ENCODE assay signal across 9 cellular contexts in the genomic region with DNA sequence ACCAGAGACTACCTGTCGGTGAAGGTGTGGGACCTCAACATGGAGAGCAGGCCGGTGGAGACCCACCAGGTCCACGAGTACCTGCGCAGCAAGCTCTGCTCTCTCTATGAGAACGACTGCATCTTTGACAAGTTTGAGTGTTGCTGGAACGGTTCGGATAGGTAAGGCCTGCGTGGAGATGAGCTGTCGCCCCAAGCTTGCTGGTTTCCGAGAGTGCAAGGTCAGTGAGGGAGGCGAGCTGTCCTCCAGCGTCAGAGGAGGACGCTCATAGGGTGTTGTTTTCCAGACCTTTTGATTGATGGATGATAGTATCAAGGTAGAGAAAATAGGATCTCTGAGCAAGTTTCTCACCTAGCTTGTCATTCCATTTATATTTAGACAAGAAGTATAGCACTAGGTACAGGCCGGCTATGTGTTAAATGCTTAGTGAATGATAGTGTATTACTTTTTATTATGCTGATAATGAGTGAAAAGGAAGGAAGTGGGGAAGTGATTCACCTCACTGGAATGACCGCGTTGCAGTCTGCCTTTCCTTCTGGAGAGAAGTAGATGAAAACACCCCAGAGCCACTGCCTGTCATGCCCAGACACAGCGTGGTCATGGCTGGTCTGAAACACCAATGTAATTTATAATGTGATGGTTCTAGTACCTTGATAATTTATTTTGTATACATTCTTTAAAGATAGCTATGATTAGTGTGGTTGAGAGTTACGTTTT. TPM values are rescaled to one million over a fixed set of nuclear protein-coding genes. Genes with fewer than 3 reads are reported as not detected.
DNase-seq lines count a peak whose midpoint lies in the region; ATAC-seq and TF ChIP-seq lines count a peak whose summit lies in the region.
"Had no signal": no experiment of that assay in that cellular context is flagged by ENCODE, and none has a peak within 500 bp of the region (broad histone marks: within the 10 kb centered on the region; RNA-seq: fewer than 3 reads in every experiment).

No MANE protein-coding gene starts in this region.

- H3F3A ChIP-seq in SK-N-SH (replicated peaks; ENCODE audit: insufficient read depth), result peaks cover 24% of the 10 kb centered on the region

- H3K27ac ChIP-seq in SK-N-SH (ENCODE audit: low read depth in 2 of 2, low read length in 1 of 2), result peak overlapping the region; percentile 40 to 47; a peak in 3 of 4 replicates

- 0 out of 2 replicates have a peak overlapping the region, but pooled peaks have one; percentile 21 for H3K4me2 ChIP-seq in SK-N-SH

- H4K20me1 ChIP-seq in SK-N-SH (ENCODE audit: insufficient read depth), result no peaks in the 10 kb centered on the region

- peaks cover 5 to 17% of the 10 kb centered on the region in 2 donors for H3K36me3 Mint-ChIP-seq in activated T-cell treated with anti-CD3 and anti-CD28 coated beads, Interleukin-2, amount 50 U/mL, for 72 hours (ENCODE audit: insufficient read depth in 2 of 2)
- peaks cover 55% of the 10 kb centered on the region for H3K36me3 Mint-ChIP-seq in activated T-cell treated with anti-CD3 and anti-CD28 coated beads, Interleukin-2, amount 50 U/mL, for 4 hours (ENCODE audit: insufficient read depth)
- H3K36me3 Mint-ChIP-seq in stimulated activated naive B cell treated with anti-CD40 and anti-IgM and Interleukin-4, amounts not matched to agents 10 μg/mL and 1 μg/mL and 100 μg/mL, for 72 hours, result peaks cover 40 to 70% of the 10 kb centered on the region in 2 donors

- CTCF ChIA-PET in SK-N-SH (lab: Yijun Ruan, JAX), result interaction anchor here (0.5 to 2.0 kb wide), 5 partner anchors 48 to 163 kb away, joined by 3 to 7 read pairs (median 3); no protein-coding TSS in a partner anchor

- H3K27ac Mint-ChIP-seq in activated T-cell treated with anti-CD3 and anti-CD28 coated beads, Interleukin-2, amount 50 U/mL, for 72 hours, result peak overlapping the region; percentile 71
- H3K27ac Mint-ChIP-seq in stimulated activated naive B cell treated with anti-CD40 and anti-IgM and Interleukin-4, amounts not matched to agents 10 μg/mL and 1 μg/mL and 100 μg/mL, for 72 hours, result peak overlapping the region; percentile 65

- POLR2A ChIA-PET in SK-N-SH (lab: Yijun Ruan, JAX), result interaction anchor here (1.3 kb wide), 1 partner anchor 13 kb away, joined by 5 read pairs; no protein-coding TSS in a partner anchor

- DNase-seq in activated T-cell treated with anti-CD3 and anti-CD28 coated beads, Interleukin-2, amount 50 U/mL, for 72 hours, result no peak
- DNase-seq in activated T-cell treated with anti-CD3 and anti-CD28 coated beads, Interleukin-2, amount 50 U/mL, for 4 hours, result no peak
- no peak for DNase-seq in SK-N-SH
- peak; percentile 63 for DNase-seq in fibroblast of mammary gland (ENCODE audit: low read depth)
- no peak for DNase-seq in stimulated activated naive B cell treated with anti-CD40 and anti-IgM and Interleukin-4, amounts not matched to agents 10 μg/mL and 1 μg/mL and 100 μg/mL, for 72 hours
- DNase-seq in COR-L47 (lab: John Stamatoyannopoulos, UW), result no peak
- no peak for DNase-seq in SHP77 (lab: John Stamatoyannopoulos, UW)
- no peak for DNase-seq in activated CD4-positive, alpha-beta T cell treated with anti-CD3 and anti-CD28 coated beads for 1 hour
- DNase-seq: BE2C had no signal

- no peaks in the 10 kb centered on the region for H3K9me3 Mint-ChIP-seq in activated T-cell treated with anti-CD3 and anti-CD28 coated beads, Interleukin-2, amount 50 U/mL, for 72 hours
- H3K9me3 Mint-ChIP-seq in activated T-cell treated with anti-CD3 and anti-CD28 coated beads, Interleukin-2, amount 50 U/mL, for 4 hours, result no peaks in the 10 kb centered on the region
- no peaks in the 10 kb centered on the region for H3K9me3 Mint-ChIP-seq in stimulated activated naive B cell treated with anti-CD40 and anti-IgM and Interleukin-4, amounts not matched to agents 10 μg/mL and 1 μg/mL and 100 μg/mL, for 72 hours

- no peaks in the 10 kb centered on the region for H3K9me2 ChIP-seq in SK-N-SH

- peaks cover 5% of the 10 kb centered on the region for H3K4me1 Mint-ChIP-seq in activated T-cell treated with anti-CD3 and anti-CD28 coated beads, Interleukin-2, amount 50 U/mL, for 72 hours (ENCODE audit: low read depth)
- no peaks in the 10 kb centered on the region for H3K4me1 Mint-ChIP-seq in activated T-cell treated with anti-CD3 and anti-CD28 coated beads, Interleukin-2, amount 50 U/mL, for 4 hours (ENCODE audit: low read depth)
- H3K4me1 Mint-ChIP-seq in stimulated activated naive B cell treated with anti-CD40 and anti-IgM and Interleukin-4, amounts not matched to agents 10 μg/mL and 1 μg/mL and 100 μg/mL, for 72 hours, result peaks cover 0 to 6% of the 10 kb centered on the region in 2 donors

- peaks cover 34 to 50% of the 10 kb centered on the region in 2 experiments for H3K36me3 ChIP-seq in SK-N-SH (replicated peaks in 1 of 2; ENCODE audit: control insufficient read depth in 1 of 2, insufficient read depth in 2 of 2, low read length in 1 of 2)

- no peak overlapping the region for H2AFZ ChIP-seq in SK-N-SH (ENCODE audit: low read depth)

- no peaks in the 10 kb centered on the region for H3K27me3 ChIP-seq in SK-N-SH (ENCODE audit: insufficient read depth)
- H3K27me3 ChIP-seq: BE2C had no signal

- TF ChIP-seq EP300 in SK-N-SH (IDR thresholded peaks at IDR 0.05; ENCODE audit: borderline replicate concordance in 1 of 2, low read depth in 1 of 2, low read length in 1 of 2), result no peak

- H3K79me2 ChIP-seq in SK-N-SH (ENCODE audit: insufficient read depth), result no peaks in the 10 kb centered on the region

- H3K9ac ChIP-seq in SK-N-SH, result no peak overlapping the region

- peaks cover 0 to 30% of the 10 kb centered on the region in 2 experiments; a peak in 3 of 4 replicates for H3K4me1 ChIP-seq in SK-N-SH (ENCODE audit: control insufficient read depth in 1 of 2, insufficient read depth in 2 of 2, low read depth in 1 of 2, low read length in 1 of 2)
- H3K4me1 ChIP-seq: BE2C had no signal

- H3K4me3 Mint-ChIP-seq in activated T-cell treated with anti-CD3 and anti-CD28 coated beads, Interleukin-2, amount 50 U/mL, for 72 hours, result no peak overlapping the region
- no peak overlapping the region for H3K4me3 Mint-ChIP-seq in activated T-cell treated with anti-CD3 and anti-CD28 coated beads, Interleukin-2, amount 50 U/mL, for 4 hours
- no peak overlapping the region for H3K4me3 Mint-ChIP-seq in stimulated activated naive B cell treated with anti-CD40 and anti-IgM and Interleukin-4, amounts not matched to agents 10 μg/mL and 1 μg/mL and 100 μg/mL, for 72 hours

- TF ChIP-seq RAD21 in SK-N-SH (IDR thresholded peaks at IDR 0.05; ENCODE audit: low read length), result no peak

- 76% methylated on average over 18 of the region's 18 CpGs for WGBS in SK-N-SH (ENCODE audit: low lambda C conversion rate)

- H3K27me3 Mint-ChIP-seq in activated T-cell treated with anti-CD3 and anti-CD28 coated beads, Interleukin-2, amount 50 U/mL, for 72 hours (ENCODE audit: low read depth), result no peaks in the 10 kb centered on the region
- H3K27me3 Mint-ChIP-seq in activated T-cell treated with anti-CD3 and anti-CD28 coated beads, Interleukin-2, amount 50 U/mL, for 4 hours (ENCODE audit: low read depth), result no peaks in the 10 kb centered on the region
- H3K27me3 Mint-ChIP-seq in stimulated activated naive B cell treated with anti-CD40 and anti-IgM and Interleukin-4, amounts not matched to agents 10 μg/mL and 1 μg/mL and 100 μg/mL, for 72 hours, result no peaks in the 10 kb centered on the region

- TF ChIP-seq CTCF in SK-N-SH (IDR thresholded peaks at IDR 0.05), result no peak
- no peak for TF ChIP-seq CTCF in fibroblast of mammary gland (conservative IDR thresholded peaks at IDR 0.05; ENCODE audit: control insufficient read depth, insufficient read depth, low read depth, low read length)

- H3K9me3 ChIP-seq in SK-N-SH, result no peaks in the 10 kb centered on the region
- H3K9me3 ChIP-seq: BE2C had no signal

- ATAC-seq in activated T-cell treated with anti-CD3 and anti-CD28 coated beads, Interleukin-2, amount 50 U/mL, for 72 hours (replicated peaks in 1 of 2), result no peak
- no peak for ATAC-seq in activated T-cell treated with anti-CD3 and anti-CD28 coated beads, Interleukin-2, amount 50 U/mL, for 4 hours
- ATAC-seq in stimulated activated naive B cell treated with anti-CD40 and anti-IgM and Interleukin-4, amounts not matched to agents 10 μg/mL and 1 μg/mL and 100 μg/mL, for 72 hours (replicated peaks), result no peak

- H3K4me3 ChIP-seq in SK-N-SH (ENCODE audit: low read depth in 2 of 2, low read length in 1 of 2) (no peak overlapping the region), fibroblast of mammary gland (ENCODE audit: control insufficient read depth, low read depth, low read length) (no peak overlapping the region)

TF ChIP-seq in SK-N-SH, 30 proteins besides CTCF, POLR2A, EP300 and RAD21 (continues in another document):
- TF ChIP-seq MAX (IDR thresholded peaks at IDR 0.05; ENCODE audit: low read depth), result 0 out of 2 replicates have a peak, but pooled peaks have one; percentile 31
- TF ChIP-seq RFX5 (IDR thresholded peaks at IDR 0.05; ENCODE audit: low read length), result no peak
- no peak for TF ChIP-seq EZH2phosphoT487 (IDR thresholded peaks at IDR 0.05; ENCODE audit: borderline replicate concordance, low read depth)
- TF ChIP-seq, protein P1, sequence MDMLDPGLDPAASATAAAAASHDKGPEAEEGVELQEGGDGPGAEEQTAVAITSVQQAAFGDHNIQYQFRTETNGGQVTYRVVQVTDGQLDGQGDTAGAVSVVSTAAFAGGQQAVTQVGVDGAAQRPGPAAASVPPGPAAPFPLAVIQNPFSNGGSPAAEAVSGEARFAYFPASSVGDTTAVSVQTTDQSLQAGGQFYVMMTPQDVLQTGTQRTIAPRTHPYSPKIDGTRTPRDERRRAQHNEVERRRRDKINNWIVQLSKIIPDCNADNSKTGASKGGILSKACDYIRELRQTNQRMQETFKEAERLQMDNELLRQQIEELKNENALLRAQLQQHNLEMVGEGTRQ (IDR thresholded peaks at IDR 0.05; ENCODE audit: borderline replicate concordance, low read depth, low read length), result no peak
- TF ChIP-seq FOSL2 (IDR thresholded peaks at IDR 0.05; ENCODE audit: borderline replicate concordance, low read depth), result peak; percentile 58; the same call in 1 of the 2 replicates

RNA-seq across cellular contexts. Expression of gene BNIP3, which starts 33.9 kb away (rescaled TPM):
- 10 to 100 TPM; 31.3 to 51.7 TPM for total RNA-seq in activated T-cell treated with anti-CD3 and anti-CD28 coated beads, Interleukin-2, amount 50 U/mL, for 72 hours
- total RNA-seq in activated T-cell treated with anti-CD3 and anti-CD28 coated beads, Interleukin-2, amount 50 U/mL, for 4 hours, result 10 to 100 TPM; 36.5 to 40.5 (median 38.6) TPM
- 40.3 and 57.2 TPM in 2 replicates for polyA plus RNA-seq in SK-N-SH (2012; rRNA removed)
- 50.0 and 53.3 TPM in 2 replicates for polyA plus RNA-seq in SK-N-SH (2012; cell fraction: cytosol; rRNA removed)
- 47.8 and 56.3 TPM in 2 replicates for polyA plus RNA-seq in SK-N-SH (2012; cell fraction: nucleus; rRNA removed)

RNA-seq across cellular contexts. Expression of gene PPP2R2D, which starts 47.0 kb away (rescaled TPM):
- total RNA-seq in activated T-cell treated with anti-CD3 and anti-CD28 coated beads, Interleukin-2, amount 50 U/mL, for 72 hours, result 10 to 100 TPM; 32.5 to 40.7 TPM
- 10 to 100 TPM; 22.6 to 25.7 (median 24.1) TPM for total RNA-seq in activated T-cell treated with anti-CD3 and anti-CD28 coated beads, Interleukin-2, amount 50 U/mL, for 4 hours
- 24.3 and 25.1 TPM in 2 replicates for polyA plus RNA-seq in SK-N-SH (2012; rRNA removed)
- polyA plus RNA-seq in SK-N-SH (2012; cell fraction: cytosol; rRNA removed), result 20.7 and 25.7 TPM in 2 replicates
- polyA plus RNA-seq in SK-N-SH (2012; cell fraction: nucleus; rRNA removed), result 39.2 and 43.0 TPM in 2 replicates
